In the genomic region with DNA sequence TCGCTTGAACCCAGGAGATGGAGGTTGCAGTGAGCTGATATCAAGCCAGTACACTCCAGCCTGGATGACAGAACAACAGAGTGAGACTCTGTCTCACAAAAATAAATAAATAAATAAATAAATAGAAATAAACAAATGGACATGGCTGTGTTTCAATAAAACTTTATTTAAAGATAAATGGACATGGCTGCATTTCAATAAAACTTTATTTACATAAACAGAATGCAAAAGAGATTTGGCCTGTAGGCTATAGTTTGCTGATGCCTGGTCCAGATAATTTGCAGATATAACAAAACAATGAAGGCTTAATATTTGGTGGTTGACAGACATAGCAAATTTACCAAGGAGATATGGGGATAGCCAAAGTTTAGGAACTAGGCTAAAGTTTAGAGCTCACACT, we compare ENCODE assay signal across 6 cellular contexts.
"Had no signal": no experiment of that assay in that cellular context is flagged by ENCODE, and none has a peak within 500 bp of the region (broad histone marks: within the 10 kb centered on the region; RNA-seq: fewer than 3 reads in every experiment).

No MANE protein-coding gene starts in this region.

- H3K4me2 ChIP-seq: KMS-11 had no signal

- DNase-seq: IMR-90, Karpas-422, KBM-7, KG1 had no signal

- H3K9ac ChIP-seq: KMS-11 had no signal

- H3K27ac ChIP-seq: HL-60, KMS-11 had no signal
